23 cellular contexts compared by ENCODE assay signal in the genomic region with DNA sequence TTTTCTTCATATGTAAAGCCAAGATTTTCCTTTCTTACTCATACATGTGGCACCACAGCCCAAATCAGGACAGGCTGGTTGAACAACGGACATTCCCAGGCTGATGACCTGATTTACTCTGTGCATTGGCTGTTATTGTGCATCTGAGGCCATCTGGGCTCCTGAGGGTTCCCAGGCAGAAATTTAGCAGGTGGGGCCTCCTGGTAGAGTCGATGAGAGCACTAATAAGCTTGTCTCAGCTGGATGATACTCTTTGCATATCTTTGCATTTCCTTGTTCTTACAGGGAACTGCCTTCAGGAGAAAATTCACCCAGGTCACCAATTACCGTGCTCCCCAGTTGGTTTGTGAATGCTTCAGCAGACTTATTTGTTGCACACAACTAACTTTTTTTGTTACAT.
"Had no signal": no experiment of that assay in that cellular context is flagged by ENCODE, and none has a peak within 500 bp of the region (broad histone marks: within the 10 kb centered on the region; RNA-seq: fewer than 3 reads in every experiment).

No MANE protein-coding gene starts in this region.

- ATAC-seq: esophagus mucosa; gastrocnemius medialis; heart left ventricle; left cardiac atrium; left lung; mucosa of descending colon; natural killer cell treated with Interleukin-12 subunit alpha and Interleukin-12 subunit beta and Interleukin-15 and Interleukin-18, amount 100 ng/mL, for 72 hours; pancreas; right lobe of liver; stimulated activated effector memory CD8-positive, alpha-beta T cell treated with anti-CD3 and anti-CD28 coated beads, Interleukin-12 subunit alpha, Interleukin-12 subunit beta, amount 100 ng/mL, for 72 hours had no signal

- H3K27me3 Mint-ChIP-seq: naive B cell; natural killer cell treated with Interleukin-12 subunit alpha and Interleukin-12 subunit beta and Interleukin-15 and Interleukin-18, amount 100 ng/mL, for 72 hours had no signal

- H3K4me3 Mint-ChIP-seq: mesothelial cell of epicardium; naive B cell; natural killer cell treated with Interleukin-12 subunit alpha and Interleukin-12 subunit beta and Interleukin-15 and Interleukin-18, amount 100 ng/mL, for 72 hours; neural crest cell; stimulated activated effector memory CD8-positive, alpha-beta T cell treated with anti-CD3 and anti-CD28 coated beads, Interleukin-12 subunit alpha, Interleukin-12 subunit beta, amount 100 ng/mL, for 72 hours had no signal

- H3K4me1 Mint-ChIP-seq: mesothelial cell of epicardium; naive B cell; neural crest cell; stimulated activated effector memory CD8-positive, alpha-beta T cell treated with anti-CD3 and anti-CD28 coated beads, Interleukin-12 subunit alpha, Interleukin-12 subunit beta, amount 100 ng/mL, for 72 hours had no signal

- DNase-seq: dorsolateral prefrontal cortex; effector CD4-positive, alpha-beta T cell; foreskin fibroblast; gastrocnemius medialis; heart left ventricle; left cardiac atrium; left lung; mesenchymal stem cell; mucosa of descending colon; naive B cell; pancreas; right lobe of liver; stimulated activated CD4-positive, alpha-beta T cell treated with anti-CD3 and anti-CD28 coated beads, Interleukin-2, amount 100 ng/mL, for 24 hours; stimulated activated CD4-positive, alpha-beta T cell treated with anti-CD3 and anti-CD28 coated beads, Interleukin-4, amount 100 ng/mL, for 24 hours; stimulated activated naive CD4-positive, alpha-beta T cell treated with Interleukin-2 at 50 U/mL for 16 hours; stomach; thyroid gland; trophoblast cell had no signal

- H3K36me3 Mint-ChIP-seq: mesothelial cell of epicardium; naive B cell; stimulated activated effector memory CD8-positive, alpha-beta T cell treated with anti-CD3 and anti-CD28 coated beads, Interleukin-12 subunit alpha, Interleukin-12 subunit beta, amount 100 ng/mL, for 72 hours had no signal

- H3K27ac Mint-ChIP-seq: mesothelial cell of epicardium; naive B cell; natural killer cell treated with Interleukin-12 subunit alpha and Interleukin-12 subunit beta and Interleukin-15 and Interleukin-18, amount 100 ng/mL, for 72 hours; stimulated activated effector memory CD8-positive, alpha-beta T cell treated with anti-CD3 and anti-CD28 coated beads, Interleukin-12 subunit alpha, Interleukin-12 subunit beta, amount 100 ng/mL, for 72 hours had no signal
